ENCODE assay signal across 8 cellular contexts in the genomic region with DNA sequence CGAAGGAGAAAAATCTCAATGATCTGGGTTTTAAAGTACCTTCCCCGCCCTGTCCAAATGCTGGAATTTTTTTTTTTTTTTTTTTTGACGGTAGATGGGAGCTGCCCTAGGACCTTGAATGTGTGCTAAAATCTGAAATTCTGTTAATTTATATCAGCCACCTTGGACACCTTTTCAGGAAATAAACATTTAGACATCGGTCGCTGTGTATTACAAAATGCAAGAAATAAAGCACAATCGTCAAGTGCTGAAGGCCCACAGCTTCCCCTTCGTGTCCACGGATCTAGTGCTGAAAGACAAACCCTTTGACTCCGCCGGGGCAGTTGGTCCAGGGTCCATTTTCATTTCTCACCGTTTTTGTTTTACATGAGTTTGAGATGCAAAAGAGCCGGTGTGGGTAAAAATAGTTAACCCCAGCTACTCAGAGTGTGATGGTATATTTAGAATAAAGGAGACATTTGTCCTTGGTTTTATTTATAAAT.
DNase-seq lines count a peak whose midpoint lies in the region; TF ChIP-seq lines count a peak whose summit lies in the region.

No MANE protein-coding gene starts in this region.

- H3K27ac ChIP-seq in tibial nerve = peak overlapping the region; percentile 93 to 98 (median 96)

- TF ChIP-seq CTCF in mesothelial cell of epicardium (IDR thresholded peaks at IDR 0.05; ENCODE audit: unreplicated experiment) (no peak), tibial nerve (IDR thresholded peaks at IDR 0.05) (no peak)

- H3K9me3 ChIP-seq in endocrine pancreas (ENCODE audit: control insufficient read depth, low read length) (no peaks in the 10 kb centered on the region), tibial nerve (no peaks in the 10 kb centered on the region)

- WGBS in tibial nerve, 2 donors = 4 to 6% methylated on average over 12 of the region's 12 CpGs

- H3K4me3 Mint-ChIP-seq in T-helper 2 cell treated with Interferon-gamma antibody and Interleukin-4, amounts not matched to agents 5 μg/mL and 100 μg/mL, for 36 hours = peak overlapping the region; percentile 91
- H3K4me3 Mint-ChIP-seq in mesothelial cell of epicardium = peak overlapping the region; percentile 79

- H3K36me3 Mint-ChIP-seq in T-helper 2 cell treated with Interferon-gamma antibody and Interleukin-4, amounts not matched to agents 5 μg/mL and 100 μg/mL, for 36 hours (ENCODE audit: low read depth) = peaks cover 3% of the 10 kb centered on the region
- peaks cover 1% of the 10 kb centered on the region for H3K36me3 Mint-ChIP-seq in mesothelial cell of epicardium

- no peaks in the 10 kb centered on the region for H3K27me3 Mint-ChIP-seq in T-helper 2 cell treated with Interferon-gamma antibody and Interleukin-4, amounts not matched to agents 5 μg/mL and 100 μg/mL, for 36 hours (ENCODE audit: low read depth)
- H3K27me3 Mint-ChIP-seq in mesothelial cell of epicardium (ENCODE audit: low read depth) = no peaks in the 10 kb centered on the region

- H3K9me3 Mint-ChIP-seq in T-helper 2 cell treated with Interferon-gamma antibody and Interleukin-4, amounts not matched to agents 5 μg/mL and 100 μg/mL, for 36 hours = no peaks in the 10 kb centered on the region
- H3K9me3 Mint-ChIP-seq in mesothelial cell of epicardium = peaks cover 4% of the 10 kb centered on the region

- H3K4me1 ChIP-seq in endocrine pancreas (ENCODE audit: control insufficient read depth, insufficient read depth, low read length) (peaks cover 8% of the 10 kb centered on the region), tibial nerve (peaks cover 0 to 48% (median 23%) of the 10 kb centered on the region in 4 donors)

- H3K4me3 ChIP-seq in endocrine pancreas (ENCODE audit: control insufficient read depth, insufficient read depth, low read length) (peak overlapping the region; percentile 78), tibial nerve (peak overlapping the region; percentile 45 to 66 (median 59))

- H3K9ac ChIP-seq in endocrine pancreas (ENCODE audit: control insufficient read depth, insufficient read depth, low read length) = peak overlapping the region; percentile 90

- peaks cover 35% of the 10 kb centered on the region for H3K4me1 Mint-ChIP-seq in T-helper 2 cell treated with Interferon-gamma antibody and Interleukin-4, amounts not matched to agents 5 μg/mL and 100 μg/mL, for 36 hours (ENCODE audit: low read depth)
- peaks cover 41% of the 10 kb centered on the region for H3K4me1 Mint-ChIP-seq in mesothelial cell of epicardium

- H3K36me3 ChIP-seq in endocrine pancreas (ENCODE audit: control insufficient read depth, insufficient read depth, low read length) (no peaks in the 10 kb centered on the region), tibial nerve (no peaks in the 10 kb centered on the region)

- TF ChIP-seq POLR2A in tibial nerve (IDR thresholded peaks at IDR 0.05) = no peak

- H3K27me3 ChIP-seq in endocrine pancreas (ENCODE audit: control insufficient read depth, insufficient read depth, low read length) (no peaks in the 10 kb centered on the region), tibial nerve (no peaks in the 10 kb centered on the region)

- TF ChIP-seq EP300 in tibial nerve (IDR thresholded peaks at IDR 0.05) = no peak

- H3K27ac Mint-ChIP-seq in T-helper 2 cell treated with Interferon-gamma antibody and Interleukin-4, amounts not matched to agents 5 μg/mL and 100 μg/mL, for 36 hours = peak overlapping the region; percentile 98
- H3K27ac Mint-ChIP-seq in mesothelial cell of epicardium = peak overlapping the region; percentile 99

- DNase-seq in EH (ENCODE audit: low read depth) (peak; percentile 66), HT-29 (ENCODE audit: low spot score) (peak; percentile 80), mesothelial cell of epicardium (ENCODE audit: low spot score in 2 of 2, unreplicated experiment in 2 of 2) (no peak), tibial nerve (ENCODE audit: low spot score in 2 of 2) (peak in 1 of 2 donors; percentile 50), NCI-H2081 treated with DMSO at 0.1 percent for 48 hours (lab: John Stamatoyannopoulos, UW) (no peak), SKM-1 treated with dmso at 0.1 percent for 144 hours (lab: John Stamatoyannopoulos, UW; ENCODE audit: unreplicated experiment) (no peak)
- DNase-seq in T-helper 2 cell treated with Interferon-gamma antibody and Interleukin-4, amounts not matched to agents 5 μg/mL and 100 μg/mL, for 36 hours (ENCODE audit: low spot score) = peak; percentile 28

Comparison
In these comparisons a context has a peak if more than half of its experiments do, and no peak if none do; other contexts are left out.
1. DNase-seq: peak in EH (single experiment), HT-29 (single experiment) and T-helper 2 cell treated with Interferon-gamma antibody and Interleukin-4, amounts not matched to agents 5 μg/mL and 100 μg/mL, for 36 hours (single experiment); none in mesothelial cell of epicardium (0 of 2), NCI-H2081 treated with DMSO at 0.1 percent for 48 hours (single experiment) and SKM-1 treated with dmso at 0.1 percent for 144 hours (single experiment).